ENCODE assay signal across 8 cellular contexts in genomic region chr2:37324786-37325624, GRCh38. TPM values are rescaled to one million over a fixed set of nuclear protein-coding genes. Genes with fewer than 3 reads are reported as not detected.
DNase-seq lines count a peak whose midpoint lies in the region; ATAC-seq and TF ChIP-seq lines count a peak whose summit lies in the region.

PRKD3 (minus strand) TSS chr2:37324833; CDS start chr2:37316524, 8,309 bp downstream.

- no peaks in the 10 kb centered on the region for H3K36me3 ChIP-seq in right lobe of liver

- peak; percentile 62 for TF ChIP-seq POLR2A in right lobe of liver (IDR thresholded peaks at IDR 0.05)

- DNase-seq in SHP77 (lab: John Stamatoyannopoulos, UW) (peak; percentile 30 to 43), SHP77 treated with DMSO at 0.1 percent for 48 hours (lab: John Stamatoyannopoulos, UW) (no peak), NCI-H2171 treated with DMSO at 0.1 percent for 48 hours (lab: John Stamatoyannopoulos, UW) (peak; percentile 67), dermis blood vessel endothelial cell (peak; percentile 79), right lobe of liver (peak in 2 of 3 donors; percentile 85 to 86)
- DNase-seq in activated CD4-positive, alpha-beta T cell treated with anti-CD3 and anti-CD28 coated beads, Interleukin-2, amount 10 ng/mL, durations not matched to agents 7 days and 5 days: peak; percentile 48
- peak in 2 of 3 donors; percentile 46 to 50 for DNase-seq in stimulated activated CD4-positive, alpha-beta T cell treated with anti-CD3 and anti-CD28 coated beads, TNF-alpha, amount 100 ng/mL, for 1 hour (ENCODE audit: low read depth in 3 of 3, low spot score in 1 of 3)

- H3K4me3 ChIP-seq in right lobe of liver: peak within 1 kb of the TSS; percentile 75 to 80 (median 80)

- intact Hi-C loops in right lobe of liver (cut with DNase I): no loop called here

- H3K36me3 Mint-ChIP-seq in activated CD4-positive, alpha-beta T cell treated with anti-CD3 and anti-CD28 coated beads, Interleukin-2, amount 10 ng/mL, durations not matched to agents 7 days and 5 days (ENCODE audit: low read depth): peaks cover 3% of the 10 kb centered on the region

- peak within 1 kb of the TSS; percentile 79 to 91 (median 91) for H3K27ac ChIP-seq in right lobe of liver

- peak within 1 kb of the TSS; percentile 91 for H3K4me3 Mint-ChIP-seq in activated CD4-positive, alpha-beta T cell treated with anti-CD3 and anti-CD28 coated beads, Interleukin-2, amount 10 ng/mL, durations not matched to agents 7 days and 5 days

- peak within 1 kb of the TSS; percentile 90 for H3K27ac Mint-ChIP-seq in activated CD4-positive, alpha-beta T cell treated with anti-CD3 and anti-CD28 coated beads, Interleukin-2, amount 10 ng/mL, durations not matched to agents 7 days and 5 days

- H3K27me3 ChIP-seq in right lobe of liver: no peaks in the 10 kb centered on the region

- H3K4me1 Mint-ChIP-seq in activated CD4-positive, alpha-beta T cell treated with anti-CD3 and anti-CD28 coated beads, Interleukin-2, amount 10 ng/mL, durations not matched to agents 7 days and 5 days: peaks cover 21% of the 10 kb centered on the region

- WGBS in right lobe of liver (ENCODE audit: insufficient coverage, low coverage, low lambda C conversion rate, missing lambda C conversion rate): 2% methylated on average over 17 of the region's 79 CpGs

- CTCF ChIA-PET in activated CD4-positive, alpha-beta T cell treated with anti-CD3 and anti-CD28 coated beads, Interleukin-2, amount 10 ng/mL, durations not matched to agents 7 days and 5 days (lab: Charles Lee): interaction anchor here (0.5 to 1.4 kb wide), 3 partner anchors 11 to 53 kb away, joined by 3 to 5 read pairs (median 3); no protein-coding TSS in a partner anchor

- POLR2A ChIA-PET in activated CD4-positive, alpha-beta T cell treated with anti-CD3 and anti-CD28 coated beads, Interleukin-2, amount 10 ng/mL, durations not matched to agents 7 days and 5 days (lab: Charles Lee): no interaction called here

- peak; percentile 71 for ATAC-seq in HG02852 (IDR thresholded peaks at IDR 0.05; ENCODE audit: unreplicated experiment)
- ATAC-seq in right lobe of liver: peak; percentile 82 to 92 (median 86)

- peaks cover 47% of the 10 kb centered on the region for H3K27me3 Mint-ChIP-seq in activated CD4-positive, alpha-beta T cell treated with anti-CD3 and anti-CD28 coated beads, Interleukin-2, amount 10 ng/mL, durations not matched to agents 7 days and 5 days

- no peak for TF ChIP-seq CTCF in right lobe of liver (IDR thresholded peaks at IDR 0.05)

- peaks cover 0 to 23% (median 8%) of the 10 kb centered on the region in 4 donors for H3K4me1 ChIP-seq in right lobe of liver

- H3K9me3 Mint-ChIP-seq in activated CD4-positive, alpha-beta T cell treated with anti-CD3 and anti-CD28 coated beads, Interleukin-2, amount 10 ng/mL, durations not matched to agents 7 days and 5 days: no peaks in the 10 kb centered on the region

- no peaks in the 10 kb centered on the region for H3K9me3 ChIP-seq in right lobe of liver

RNA-seq across cellular contexts. Expression of gene PRKD3, which starts in this region (rescaled TPM):
- 10 to 100 TPM in 1 of 2 experiments, 1 to 10 TPM in 1; 9.3 to 13.4 TPM for total RNA-seq in activated CD4-positive, alpha-beta T cell treated with anti-CD3 and anti-CD28 coated beads, Interleukin-2, amount 10 ng/mL, durations not matched to agents 7 days and 5 days
- total RNA-seq in dermis blood vessel endothelial cell (76.5 and 77.1 TPM in 2 replicates), right lobe of liver (10 to 100 TPM in 4 of 6 experiments, 1 to 10 TPM in 2; 8.4 to 15.2 (median 10.9) TPM)
